ENCODE assay signal across 23 cellular contexts in the genomic region with DNA sequence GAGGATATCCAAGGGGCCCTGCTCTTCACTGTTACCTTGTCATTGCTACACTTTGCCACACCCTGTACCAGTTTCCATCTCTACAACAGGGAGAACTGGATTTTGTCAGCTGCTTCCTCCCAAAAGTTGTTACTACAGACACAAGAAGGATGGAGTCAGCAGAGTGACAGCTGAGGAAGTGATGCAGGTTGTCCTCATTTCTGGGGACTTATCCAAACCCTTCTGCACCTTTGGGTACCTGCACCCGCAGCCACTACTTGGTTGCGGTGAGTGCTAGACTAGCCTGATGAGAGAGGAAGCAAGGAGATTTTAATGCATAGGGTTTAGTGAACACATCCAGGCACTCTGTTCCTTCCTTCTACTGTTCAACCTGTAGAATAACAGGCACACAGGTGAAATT.
"Had no signal": no experiment of that assay in that cellular context is flagged by ENCODE, and none has a peak within 500 bp of the region (broad histone marks: within the 10 kb centered on the region; RNA-seq: fewer than 3 reads in every experiment).

No MANE protein-coding gene starts in this region.

- H3K36me3 Mint-ChIP-seq: activated naive CD4-positive, alpha-beta T cell treated with anti-CD3 and anti-CD28 coated beads, Interleukin-2, amount 10 ng/mL, durations not matched to agents 7 days and 5 days; activated naive CD8-positive, alpha-beta T cell treated with anti-CD3 and anti-CD28 coated beads, Interleukin-2, amount 10 ng/mL, durations not matched to agents 7 days and 5 days; mesothelial cell of epicardium; naive B cell had no signal

- H3K9me3 ChIP-seq: esophagus squamous epithelium, neutrophil, ovary, psoas muscle, thyroid gland had no signal

- DNase-seq: activated CD4-positive, alpha-beta T cell treated with anti-CD3 and anti-CD28 coated beads for 48 hours; activated CD4-positive, alpha-beta T cell treated with anti-CD3 and anti-CD28 coated beads, Interleukin-2, amount 50 U/mL, for 48 hours; activated naive CD4-positive, alpha-beta T cell treated with anti-CD3 and anti-CD28 coated beads, Interleukin-2, amount 10 ng/mL, durations not matched to agents 7 days and 5 days; activated naive CD8-positive, alpha-beta T cell treated with anti-CD3 and anti-CD28 coated beads, Interleukin-2, amount 10 ng/mL, durations not matched to agents 7 days and 5 days; activated T-cell treated with anti-CD3 and anti-CD28 coated beads, Interleukin-2, amount 50 U/mL, for 72 hours; amniotic stem cell; brain microvascular endothelial cell; caudate nucleus; esophagus squamous epithelium; foreskin melanocyte; heart right ventricle; left ventricle myocardium inferior; naive B cell; nephron progenitor cell; psoas muscle; stimulated activated CD4-positive, alpha-beta T cell treated with anti-CD3 and anti-CD28 coated beads, Interleukin-2, amount 100 ng/mL, for 48 hours; stimulated activated naive CD8-positive, alpha-beta T cell treated with anti-CD3 and anti-CD28 coated beads, Interleukin-15, amount 100 ng/mL, for 72 hours; T-helper 1 cell; thyroid gland had no signal

- H3K9me3 Mint-ChIP-seq: activated naive CD4-positive, alpha-beta T cell treated with anti-CD3 and anti-CD28 coated beads, Interleukin-2, amount 10 ng/mL, durations not matched to agents 7 days and 5 days; activated naive CD8-positive, alpha-beta T cell treated with anti-CD3 and anti-CD28 coated beads, Interleukin-2, amount 10 ng/mL, durations not matched to agents 7 days and 5 days; naive B cell; stimulated activated effector memory CD8-positive, alpha-beta T cell treated with anti-CD3 and anti-CD28 coated beads, Interleukin-12 subunit alpha, Interleukin-12 subunit beta, amount 100 ng/mL, for 72 hours had no signal

- H3K4me3 ChIP-seq: esophagus squamous epithelium, heart right ventricle, left ventricle myocardium inferior, ovary, psoas muscle, thyroid gland had no signal

- H3K27ac ChIP-seq: brain microvascular endothelial cell, esophagus squamous epithelium, heart right ventricle, left ventricle myocardium inferior, neutrophil, ovary, psoas muscle, thyroid gland had no signal

- H3K4me1 Mint-ChIP-seq: activated naive CD4-positive, alpha-beta T cell treated with anti-CD3 and anti-CD28 coated beads, Interleukin-2, amount 10 ng/mL, durations not matched to agents 7 days and 5 days; activated naive CD8-positive, alpha-beta T cell treated with anti-CD3 and anti-CD28 coated beads, Interleukin-2, amount 10 ng/mL, durations not matched to agents 7 days and 5 days; naive B cell; stimulated activated effector memory CD8-positive, alpha-beta T cell treated with anti-CD3 and anti-CD28 coated beads, Interleukin-12 subunit alpha, Interleukin-12 subunit beta, amount 100 ng/mL, for 72 hours; stimulated activated naive CD8-positive, alpha-beta T cell treated with anti-CD3 and anti-CD28 coated beads, Interleukin-15, amount 100 ng/mL, for 72 hours had no signal

- H3K4me3 Mint-ChIP-seq: activated naive CD4-positive, alpha-beta T cell treated with anti-CD3 and anti-CD28 coated beads, Interleukin-2, amount 10 ng/mL, durations not matched to agents 7 days and 5 days; activated naive CD8-positive, alpha-beta T cell treated with anti-CD3 and anti-CD28 coated beads, Interleukin-2, amount 10 ng/mL, durations not matched to agents 7 days and 5 days; activated T-cell treated with anti-CD3 and anti-CD28 coated beads, Interleukin-2, amount 50 U/mL, for 72 hours; mesothelial cell of epicardium; naive B cell; nephron progenitor cell; stimulated activated effector memory CD8-positive, alpha-beta T cell treated with anti-CD3 and anti-CD28 coated beads, Interleukin-12 subunit alpha, Interleukin-12 subunit beta, amount 100 ng/mL, for 72 hours; stimulated activated naive CD8-positive, alpha-beta T cell treated with anti-CD3 and anti-CD28 coated beads, Interleukin-15, amount 100 ng/mL, for 72 hours had no signal

- H3K36me3 ChIP-seq: brain microvascular endothelial cell, esophagus squamous epithelium, heart right ventricle, left ventricle myocardium inferior, neutrophil, ovary, thyroid gland had no signal

- ATAC-seq: activated T-cell treated with anti-CD3 and anti-CD28 coated beads, Interleukin-2, amount 50 U/mL, for 72 hours; heart right ventricle; psoas muscle; stimulated activated effector memory CD8-positive, alpha-beta T cell treated with anti-CD3 and anti-CD28 coated beads, Interleukin-12 subunit alpha, Interleukin-12 subunit beta, amount 100 ng/mL, for 72 hours; stimulated activated naive CD8-positive, alpha-beta T cell treated with anti-CD3 and anti-CD28 coated beads, Interleukin-15, amount 100 ng/mL, for 72 hours had no signal

- H3K27me3 Mint-ChIP-seq: stimulated activated naive CD8-positive, alpha-beta T cell treated with anti-CD3 and anti-CD28 coated beads, Interleukin-15, amount 100 ng/mL, for 72 hours had no signal

- H3K27me3 ChIP-seq: brain microvascular endothelial cell, esophagus squamous epithelium, heart right ventricle, neutrophil, ovary, thyroid gland had no signal
